Comparison of ENCODE assay signal across 8 cellular contexts in the genomic region with DNA sequence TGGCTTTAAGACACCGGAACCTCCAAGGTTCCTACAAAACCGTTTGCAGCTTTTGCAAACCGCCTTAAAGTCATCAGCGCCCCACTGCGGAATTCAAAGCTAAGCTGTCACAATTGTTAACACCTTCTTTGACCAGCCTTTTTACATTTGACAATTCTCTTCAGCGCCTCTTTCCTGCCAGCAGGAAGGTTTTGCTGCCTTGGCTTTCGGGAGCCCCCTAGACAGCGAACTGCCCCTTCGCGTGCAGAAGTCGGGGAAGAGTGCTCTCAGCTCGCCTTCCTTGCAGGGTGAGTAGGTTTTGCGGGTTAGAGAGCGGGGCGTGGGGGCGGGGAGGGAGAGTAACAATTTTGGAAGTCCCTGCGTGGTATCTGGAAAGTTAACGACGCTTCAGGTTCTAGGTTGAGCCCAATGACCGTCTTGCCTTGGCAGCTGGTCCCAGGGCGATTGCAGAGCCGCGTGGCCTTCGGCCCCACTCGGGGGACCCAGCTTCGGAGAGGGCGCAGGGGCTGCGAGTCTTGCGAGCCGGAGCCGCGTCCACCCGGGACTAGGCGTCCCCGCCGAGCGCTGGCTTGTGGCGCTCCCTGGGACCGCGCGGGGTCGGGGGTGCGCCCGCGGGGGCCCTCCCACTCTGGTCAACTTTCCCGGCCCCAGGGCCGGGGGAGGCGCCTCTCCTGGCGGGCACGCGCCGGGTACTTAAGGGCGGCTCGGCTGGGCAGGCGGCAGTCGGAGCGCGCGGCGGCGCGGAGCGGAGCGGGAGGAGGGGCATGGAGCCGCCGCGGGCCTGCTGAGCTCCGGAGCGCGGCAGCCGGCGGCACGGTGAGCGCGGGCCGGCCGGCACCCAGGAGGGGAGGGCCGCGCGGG. TPM values are rescaled to one million over a fixed set of nuclear protein-coding genes. Genes with fewer than 3 reads are reported as not detected.
DNase-seq lines count a peak whose midpoint lies in the region; ATAC-seq and TF ChIP-seq lines count a peak whose summit lies in the region.

A gene with protein sequence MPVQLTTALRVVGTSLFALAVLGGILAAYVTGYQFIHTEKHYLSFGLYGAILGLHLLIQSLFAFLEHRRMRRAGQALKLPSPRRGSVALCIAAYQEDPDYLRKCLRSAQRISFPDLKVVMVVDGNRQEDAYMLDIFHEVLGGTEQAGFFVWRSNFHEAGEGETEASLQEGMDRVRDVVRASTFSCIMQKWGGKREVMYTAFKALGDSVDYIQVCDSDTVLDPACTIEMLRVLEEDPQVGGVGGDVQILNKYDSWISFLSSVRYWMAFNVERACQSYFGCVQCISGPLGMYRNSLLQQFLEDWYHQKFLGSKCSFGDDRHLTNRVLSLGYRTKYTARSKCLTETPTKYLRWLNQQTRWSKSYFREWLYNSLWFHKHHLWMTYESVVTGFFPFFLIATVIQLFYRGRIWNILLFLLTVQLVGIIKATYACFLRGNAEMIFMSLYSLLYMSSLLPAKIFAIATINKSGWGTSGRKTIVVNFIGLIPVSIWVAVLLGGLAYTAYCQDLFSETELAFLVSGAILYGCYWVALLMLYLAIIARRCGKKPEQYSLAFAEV (plus strand): TSS at position 153 of the 861 bp plus-strand sequence. CDS start 3,743 bp downstream, outside the sequence.

- 0 to 1% methylated on average over 80 of the region's 80 CpGs for WGBS in ectodermal cell, 2 experiments
- WGBS in lower leg skin, 2 donors = 1% methylated on average over 25 to 42 of the region's 80 CpGs

- no peak for TF ChIP-seq POLR2A in lower leg skin (IDR thresholded peaks at IDR 0.05)

- peaks cover 39% of the 10 kb centered on the region for H3K4me1 ChIP-seq in ectodermal cell (ENCODE audit: control insufficient read depth, insufficient read depth, low read length)

- H3K4me3 ChIP-seq in ectodermal cell (ENCODE audit: insufficient read depth, low read depth, low read length) (peak within 1 kb of the TSS; percentile 53), lower leg skin (ENCODE audit: low read depth, poor library complexity, severe bottlenecking) (peak within 1 kb of the TSS; percentile 36)

- peaks cover 20% of the 10 kb centered on the region for H3K4me1 Mint-ChIP-seq in T-helper 17 cell
- peaks cover 26% of the 10 kb centered on the region for H3K4me1 Mint-ChIP-seq in stimulated activated memory B cell treated with anti-CD40 and anti-IgM and Interleukin-4, amounts not matched to agents 10 μg/mL and 1 μg/mL and 100 μg/mL, for 72 hours

- no peak within 1 kb of the TSS for H3K27ac Mint-ChIP-seq in T-helper 17 cell
- no peak within 1 kb of the TSS for H3K27ac Mint-ChIP-seq in stimulated activated memory B cell treated with anti-CD40 and anti-IgM and Interleukin-4, amounts not matched to agents 10 μg/mL and 1 μg/mL and 100 μg/mL, for 72 hours

- H3K9me3 Mint-ChIP-seq in stimulated activated memory B cell treated with anti-CD40 and anti-IgM and Interleukin-4, amounts not matched to agents 10 μg/mL and 1 μg/mL and 100 μg/mL, for 72 hours = no peaks in the 10 kb centered on the region

- peaks cover 7% of the 10 kb centered on the region for H3K36me3 Mint-ChIP-seq in T-helper 17 cell (ENCODE audit: low read depth)
- H3K36me3 Mint-ChIP-seq in stimulated activated memory B cell treated with anti-CD40 and anti-IgM and Interleukin-4, amounts not matched to agents 10 μg/mL and 1 μg/mL and 100 μg/mL, for 72 hours = peaks cover 15% of the 10 kb centered on the region

- no peak for TF ChIP-seq CTCF in lower leg skin (IDR thresholded peaks at IDR 0.05)

- H3K9me3 ChIP-seq in T-helper 17 cell (ENCODE audit: control insufficient read depth, low read length, poor library complexity, severe bottlenecking) = no peaks in the 10 kb centered on the region
- H3K9me3 ChIP-seq in ectodermal cell (ENCODE audit: control insufficient read depth, low read length) = no peaks in the 10 kb centered on the region

- intact Hi-C loops in lower leg skin (cut with DNase I; ENCODE audit: low total_unique reads) = no loop called here

- H3K36me3 ChIP-seq in ectodermal cell (ENCODE audit: control insufficient read depth, insufficient read depth, low read length) = peaks cover 3% of the 10 kb centered on the region

- no peak within 1 kb of the TSS for H3K27ac ChIP-seq in ectodermal cell (ENCODE audit: insufficient read depth, low read depth, low read length, poor library complexity, severe bottlenecking)

- H3K27me3 ChIP-seq in ectodermal cell (ENCODE audit: control insufficient read depth, insufficient read depth, low read length, poor library complexity, severe bottlenecking) = peaks cover 34% of the 10 kb centered on the region

- peak; percentile 40 for DNase-seq in activated T-cell treated with anti-CD3 and anti-CD28 coated beads for 48 hours (ENCODE audit: low read depth)
- DNase-seq in activated T-cell treated with anti-CD3 and anti-CD28 coated beads for 4 hours = no peak
- peak; percentile 70 for DNase-seq in LHCN-M2 (ENCODE audit: low read depth)
- DNase-seq in T-helper 17 cell = no peak
- peak in 1 of 2 donors; percentile 29 for DNase-seq in lower leg skin (ENCODE audit: low spot score in 2 of 2)

- ATAC-seq in T-helper 17 cell (peak; percentile 75), GM19455 (IDR thresholded peaks at IDR 0.05; ENCODE audit: unreplicated experiment) (no peak)
- peak; percentile 63 for ATAC-seq in stimulated activated memory B cell treated with anti-CD40 and anti-IgM and Interleukin-4, amounts not matched to agents 10 μg/mL and 1 μg/mL and 100 μg/mL, for 72 hours

- H3K4me3 Mint-ChIP-seq in T-helper 17 cell = peak within 1 kb of the TSS; percentile 90
- peak within 1 kb of the TSS; percentile 88 for H3K4me3 Mint-ChIP-seq in stimulated activated memory B cell treated with anti-CD40 and anti-IgM and Interleukin-4, amounts not matched to agents 10 μg/mL and 1 μg/mL and 100 μg/mL, for 72 hours

- H3K27me3 Mint-ChIP-seq in T-helper 17 cell = peaks cover 63% of the 10 kb centered on the region
- H3K27me3 Mint-ChIP-seq in stimulated activated memory B cell treated with anti-CD40 and anti-IgM and Interleukin-4, amounts not matched to agents 10 μg/mL and 1 μg/mL and 100 μg/mL, for 72 hours = peaks cover 76% of the 10 kb centered on the region

RNA-seq across cellular contexts. Expression of the gene that starts here (rescaled TPM):
- total RNA-seq in LHCN-M2 (2014; rRNA removed) (0.23 and 0.71 TPM in 2 replicates), T-helper 17 cell (1 to 10 TPM; 3.0 to 3.5 TPM), lower leg skin (1 to 10 TPM; 3.5 to 7.5 (median 4.8) TPM)
- polyA plus RNA-seq in LHCN-M2 (2012) = 0.17 TPM
- 4.6 TPM for polyA plus RNA-seq in ectodermal cell (2013, experiment 1 of 4)
- 5.4 TPM for polyA plus RNA-seq in ectodermal cell (2013, experiment 2 of 4)
- polyA plus RNA-seq in ectodermal cell (2013, experiment 3 of 4) = 4.1 TPM
- 3.6 TPM for polyA plus RNA-seq in ectodermal cell (2013, experiment 4 of 4)

Comparison
In these comparisons a context has a peak if more than half of its experiments do, and no peak if none do; other contexts are left out.
1. Peak in DNase-seq in LHCN-M2; RNA of the gene not detected or under 1 TPM.